In the genomic region with DNA sequence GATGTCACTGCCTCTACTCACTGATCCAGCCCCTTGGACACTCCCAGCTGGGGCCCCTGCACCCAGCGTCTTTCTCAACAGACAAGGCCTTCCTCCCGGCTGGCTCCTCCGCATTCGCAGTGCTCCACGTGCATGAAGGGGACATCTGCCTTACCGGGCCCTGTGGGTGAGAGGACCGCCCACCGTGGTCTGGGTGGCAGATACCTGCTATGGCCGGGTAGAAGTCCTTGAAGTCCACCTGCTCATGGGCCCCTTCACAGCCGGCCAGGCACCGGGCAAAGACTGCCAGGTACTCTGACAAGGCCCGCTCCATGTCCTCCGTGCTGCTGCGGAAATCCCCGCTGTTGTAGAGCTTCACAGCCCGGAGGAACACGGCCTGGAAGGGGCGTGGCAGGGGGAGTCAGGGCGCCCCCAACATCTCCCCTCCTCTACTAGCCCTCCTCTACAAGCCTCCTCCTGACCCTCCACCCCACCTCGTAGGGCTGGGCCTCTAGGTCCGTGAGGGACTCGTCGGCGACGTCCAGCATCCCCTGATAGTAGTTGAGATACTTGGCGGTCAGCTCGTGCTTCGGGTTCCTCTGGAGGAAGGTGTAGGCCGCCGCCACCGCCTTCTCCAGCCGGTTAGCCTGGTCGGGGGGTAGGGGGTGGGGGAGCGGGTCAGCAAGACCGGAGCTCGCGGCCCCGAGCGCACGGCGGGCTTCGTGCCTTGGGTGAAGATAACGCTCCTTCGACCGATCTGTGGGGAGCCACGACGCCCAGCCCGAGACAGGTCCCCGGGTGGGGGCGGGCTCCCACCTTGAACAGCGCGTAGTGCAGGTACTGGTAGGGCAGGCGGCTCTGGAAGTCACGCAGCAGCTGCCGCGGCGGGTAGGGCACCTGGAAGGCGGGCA, we compare ENCODE assay signal across 6 cellular contexts.
DNase-seq lines count a peak whose midpoint lies in the region; ATAC-seq and TF ChIP-seq lines count a peak whose summit lies in the region.

No MANE protein-coding gene starts in this region.

- peak overlapping the region; percentile 76 for H3K4me3 ChIP-seq in fibroblast of mammary gland (ENCODE audit: control insufficient read depth, low read depth, low read length)

- TF ChIP-seq CTCF in fibroblast of mammary gland (conservative IDR thresholded peaks at IDR 0.05; ENCODE audit: control insufficient read depth, insufficient read depth, low read depth, low read length): no peak

- DNase-seq in stimulated activated naive CD4-positive, alpha-beta T cell (lab: John Stamatoyannopoulos, UW): peak in 4 of 6 experiments; percentile 37 to 79 (median 63)
- DNase-seq in stimulated activated naive CD4-positive, alpha-beta T cell treated with Interleukin-2 at 50 U/mL for 16 hours (lab: John Stamatoyannopoulos, UW): no peak
- DNase-seq in fibroblast of mammary gland (ENCODE audit: low read depth): no peak
- no peak for DNase-seq in stimulated activated naive CD8-positive, alpha-beta T cell treated with anti-CD3 and anti-CD28 coated beads, Interleukin-15, amount 100 ng/mL, for 72 hours
- DNase-seq in HUDEP-2 (lab: John Stamatoyannopoulos, UW; ENCODE audit: unreplicated experiment in 76 of 76): no peak

- no peaks in the 10 kb centered on the region for H3K9me3 Mint-ChIP-seq in stimulated activated naive CD8-positive, alpha-beta T cell treated with anti-CD3 and anti-CD28 coated beads, Interleukin-15, amount 100 ng/mL, for 72 hours

- ATAC-seq in stimulated activated naive CD8-positive, alpha-beta T cell treated with anti-CD3 and anti-CD28 coated beads, Interleukin-15, amount 100 ng/mL, for 72 hours: peak; percentile 53
- no peak for ATAC-seq in HG03521 (IDR thresholded peaks at IDR 0.05; ENCODE audit: unreplicated experiment)

- peak overlapping the region in 1 of 2 donors; percentile 59 for H3K27ac Mint-ChIP-seq in stimulated activated naive CD8-positive, alpha-beta T cell treated with anti-CD3 and anti-CD28 coated beads, Interleukin-15, amount 100 ng/mL, for 72 hours

- peaks cover 37% of the 10 kb centered on the region for H3K4me1 Mint-ChIP-seq in stimulated activated naive CD8-positive, alpha-beta T cell treated with anti-CD3 and anti-CD28 coated beads, Interleukin-15, amount 100 ng/mL, for 72 hours

- H3K27me3 Mint-ChIP-seq in stimulated activated naive CD8-positive, alpha-beta T cell treated with anti-CD3 and anti-CD28 coated beads, Interleukin-15, amount 100 ng/mL, for 72 hours: peaks cover 38% of the 10 kb centered on the region

- peak overlapping the region; percentile 85 to 99 for H3K4me3 Mint-ChIP-seq in stimulated activated naive CD8-positive, alpha-beta T cell treated with anti-CD3 and anti-CD28 coated beads, Interleukin-15, amount 100 ng/mL, for 72 hours

Comparison
In these comparisons a context has a peak if more than half of its experiments do, and no peak if none do; other contexts are left out.
1. DNase-seq: peak in stimulated activated naive CD4-positive, alpha-beta T cell (4 of 6); none in stimulated activated naive CD4-positive, alpha-beta T cell treated with Interleukin-2 at 50 U/mL for 16 hours (single experiment), fibroblast of mammary gland (single experiment), stimulated activated naive CD8-positive, alpha-beta T cell treated with anti-CD3 and anti-CD28 coated beads, Interleukin-15, amount 100 ng/mL, for 72 hours (0 of 2) and HUDEP-2 (0 of 76).